In the genomic region with DNA sequence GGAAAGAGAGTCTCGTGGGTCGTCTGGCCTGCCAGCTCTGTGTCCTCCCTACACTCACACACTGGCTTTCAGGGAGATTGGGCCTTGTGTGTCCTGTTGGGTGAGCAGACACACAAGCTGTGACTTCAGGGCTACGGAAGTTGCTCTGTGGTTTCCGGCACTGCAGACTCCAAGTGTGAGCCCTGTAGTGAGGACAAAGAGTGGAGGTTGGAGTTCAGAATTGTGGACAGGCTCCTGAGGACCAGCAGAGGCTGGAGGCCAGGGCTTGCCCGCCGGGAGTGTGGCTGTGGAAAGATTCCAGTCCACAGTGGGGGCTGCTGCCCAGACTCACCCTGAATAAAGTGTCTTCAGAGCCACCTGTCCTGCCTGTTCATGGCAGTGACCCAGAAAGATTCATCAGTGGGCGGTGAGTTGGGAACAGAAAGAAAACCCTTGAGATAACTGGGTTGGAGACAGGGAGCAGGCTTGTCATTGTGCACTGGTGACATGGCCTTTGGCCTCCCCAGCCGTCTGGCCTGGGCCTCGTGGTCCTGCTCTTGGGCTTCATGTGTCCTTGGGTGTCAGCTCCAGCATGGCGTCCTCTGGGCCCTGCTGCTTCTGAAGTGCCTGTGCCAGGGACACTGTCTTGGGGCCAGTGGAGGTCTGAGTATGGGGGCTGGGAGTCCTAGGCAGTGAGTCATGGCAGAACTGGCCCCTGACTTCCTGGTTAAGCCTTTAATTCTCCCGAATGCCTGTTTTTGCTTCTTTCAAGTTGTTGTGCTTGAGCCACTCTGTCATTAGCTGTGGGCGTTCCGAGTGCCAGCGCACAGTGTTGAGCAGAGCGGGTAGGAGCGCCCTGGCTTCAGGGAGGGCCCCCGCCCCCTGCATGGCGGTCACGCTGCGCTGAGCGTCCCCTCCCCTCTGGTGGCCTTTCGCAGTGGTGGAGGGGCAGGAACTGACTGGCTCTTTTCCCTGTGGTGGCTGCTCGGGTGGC, we compare ENCODE assay signal across 8 cellular contexts. TPM values are rescaled to one million over a fixed set of nuclear protein-coding genes. Genes with fewer than 3 reads are reported as not detected.
A peak's percentile ranks its signal among the peaks of the same experiment; 100 is the strongest.
DNase-seq lines count a peak whose midpoint lies in the region; ATAC-seq and TF ChIP-seq lines count a peak whose summit lies in the region.

No MANE protein-coding gene starts in this region.

- WGBS in trophoblast cell (ENCODE audit: extremely low coverage, insufficient coverage, insufficient read length) = no CpG with 5 or more reads among the region's 23 CpGs

- peak overlapping the region; percentile 89 for H3K4me3 Mint-ChIP-seq in activated T-helper 1 cell treated with anti-CD3 and anti-CD28 coated beads, Interleukin-12 subunit alpha, Interleukin-12 subunit beta, Interleukin-2, Interleukin-4 antibody, amounts not matched to agents 30 ng/mL and 10 ng/mL and 1 ng/mL, durations not matched to agents 14 hours and 24 hours and 36 hours

- H3K14ac ChIP-seq in trophoblast cell (ENCODE audit: low read length) = peak overlapping the region; percentile 85

- H3K4me1 ChIP-seq in trophoblast cell (ENCODE audit: control insufficient read depth in 1 of 2, insufficient read depth in 2 of 2, low read length in 2 of 2) (peaks cover 49 to 54% of the 10 kb centered on the region in 2 experiments), Karpas-422 (ENCODE audit: low read length) (peaks cover 11% of the 10 kb centered on the region)

- H3K36me3 ChIP-seq in trophoblast cell (ENCODE audit: control insufficient read depth in 1 of 2, insufficient read depth in 2 of 2, low read length in 2 of 2) (no peaks in the 10 kb centered on the region), Karpas-422 (ENCODE audit: insufficient read depth, low read length) (no peaks in the 10 kb centered on the region)

- no peak overlapping the region for H3K4me3 ChIP-seq in fibroblast of pulmonary artery (replicated peaks; ENCODE audit: low read depth, low read length)
- no peak overlapping the region for H3K4me3 ChIP-seq in trophoblast cell (ENCODE audit: low read depth, low read length)
- no peak overlapping the region for H3K4me3 ChIP-seq in Karpas-422 (ENCODE audit: low read length)

- peak overlapping the region; percentile 95 for H3K27ac Mint-ChIP-seq in activated T-helper 1 cell treated with anti-CD3 and anti-CD28 coated beads, Interleukin-12 subunit alpha, Interleukin-12 subunit beta, Interleukin-2, Interleukin-4 antibody, amounts not matched to agents 30 ng/mL and 10 ng/mL and 1 ng/mL, durations not matched to agents 14 hours and 24 hours and 36 hours

- no peaks in the 10 kb centered on the region for H3K9me2 ChIP-seq in Karpas-422 (replicated peaks; ENCODE audit: insufficient read depth, low read length)

- H4K8ac ChIP-seq in trophoblast cell (ENCODE audit: low read depth, low read length) = peak overlapping the region; percentile 96

- H4K12ac ChIP-seq in trophoblast cell (ENCODE audit: low read depth, low read length) = peak overlapping the region; percentile 92

- H3K27me3 ChIP-seq in trophoblast cell (ENCODE audit: insufficient read depth, low read length) = no peaks in the 10 kb centered on the region
- no peaks in the 10 kb centered on the region for H3K27me3 ChIP-seq in Karpas-422 (ENCODE audit: low read length)

- peak overlapping the region; percentile 99 for H2BK120ac ChIP-seq in trophoblast cell (ENCODE audit: insufficient read depth, low read length, poor library complexity)

- H3K9ac ChIP-seq in trophoblast cell (ENCODE audit: low read length) (no peak overlapping the region), Karpas-422 (ENCODE audit: low read length) (no peak overlapping the region)

- H3K4ac ChIP-seq in trophoblast cell (ENCODE audit: low read depth, low read length) = peak overlapping the region; percentile 87

- no peak for TF ChIP-seq CTCF in fibroblast of pulmonary artery (IDR thresholded peaks at IDR 0.05; ENCODE audit: low read length, missing control alignments)

- DNase-seq in GM19238 (ENCODE audit: insufficient read length, low spot score) (peak; percentile 72), NOMO-1 treated with DMSO at 0.1 percent for 48 hours (lab: John Stamatoyannopoulos, UW; ENCODE audit: unreplicated experiment) (peak; percentile 81), fibroblast of pulmonary artery (ENCODE audit: low read depth) (peak; percentile 60), trophoblast cell (peak; percentile 75 to 82), Karpas-422 (no peak), NCI-H146 treated with DMSO at 0.1 percent for 48 hours (lab: John Stamatoyannopoulos, UW; ENCODE audit: unreplicated experiment) (no peak)
- peak; percentile 46 for DNase-seq in activated T-helper 1 cell treated with anti-CD3 and anti-CD28 coated beads, Interleukin-12 subunit alpha, Interleukin-12 subunit beta, Interleukin-2, Interleukin-4 antibody, amounts not matched to agents 30 ng/mL and 10 ng/mL and 1 ng/mL, durations not matched to agents 14 hours and 24 hours and 36 hours (ENCODE audit: low spot score)

- peak overlapping the region; percentile 100 for H4K91ac ChIP-seq in trophoblast cell (ENCODE audit: low read depth, low read length)

- H2AK5ac ChIP-seq in trophoblast cell (ENCODE audit: low read length) = peak overlapping the region; percentile 80

- ATAC-seq in HG02981 (IDR thresholded peaks at IDR 0.05; ENCODE audit: unreplicated experiment) = no peak

- H3K4me1 Mint-ChIP-seq in activated T-helper 1 cell treated with anti-CD3 and anti-CD28 coated beads, Interleukin-12 subunit alpha, Interleukin-12 subunit beta, Interleukin-2, Interleukin-4 antibody, amounts not matched to agents 30 ng/mL and 10 ng/mL and 1 ng/mL, durations not matched to agents 14 hours and 24 hours and 36 hours (ENCODE audit: low read depth) = peaks cover 62% of the 10 kb centered on the region

- no peaks in the 10 kb centered on the region for H3K27me3 Mint-ChIP-seq in activated T-helper 1 cell treated with anti-CD3 and anti-CD28 coated beads, Interleukin-12 subunit alpha, Interleukin-12 subunit beta, Interleukin-2, Interleukin-4 antibody, amounts not matched to agents 30 ng/mL and 10 ng/mL and 1 ng/mL, durations not matched to agents 14 hours and 24 hours and 36 hours (ENCODE audit: insufficient read depth)

- peak overlapping the region; percentile 98 for H3K18ac ChIP-seq in trophoblast cell (ENCODE audit: low read length)

- H3K79me1 ChIP-seq in trophoblast cell (ENCODE audit: low read length) = peaks cover 42% of the 10 kb centered on the region

- H2BK12ac ChIP-seq in trophoblast cell (ENCODE audit: low read length) = peak overlapping the region; percentile 98

- intact Hi-C loops in activated T-helper 1 cell treated with anti-CD3 and anti-CD28 coated beads, Interleukin-12 subunit alpha, Interleukin-12 subunit beta, Interleukin-2, Interleukin-4 antibody, amounts not matched to agents 30 ng/mL and 10 ng/mL and 1 ng/mL, durations not matched to agents 14 hours and 24 hours and 36 hours (cut with micrococcal nuclease) = loop anchor here (10.0 kb wide), 1 partner anchor 185 kb away; no protein-coding TSS in a partner anchor

- peak overlapping the region; percentile 98 for H2BK5ac ChIP-seq in trophoblast cell (ENCODE audit: low read depth, low read length, poor library complexity)

- H3K9me3 ChIP-seq in trophoblast cell (ENCODE audit: insufficient read depth, low read depth, low read length) (peaks cover 3% of the 10 kb centered on the region), Karpas-422 (ENCODE audit: low read length) (no peaks in the 10 kb centered on the region)

- H2AFZ ChIP-seq in trophoblast cell (ENCODE audit: insufficient read depth, low read length, poor library complexity) = peak overlapping the region; percentile 32
- H2AFZ ChIP-seq in Karpas-422 (ENCODE audit: low read length) = no peak overlapping the region

- H3K9me3 Mint-ChIP-seq in activated T-helper 1 cell treated with anti-CD3 and anti-CD28 coated beads, Interleukin-12 subunit alpha, Interleukin-12 subunit beta, Interleukin-2, Interleukin-4 antibody, amounts not matched to agents 30 ng/mL and 10 ng/mL and 1 ng/mL, durations not matched to agents 14 hours and 24 hours and 36 hours = no peaks in the 10 kb centered on the region

- H3K36me3 Mint-ChIP-seq in activated T-helper 1 cell treated with anti-CD3 and anti-CD28 coated beads, Interleukin-12 subunit alpha, Interleukin-12 subunit beta, Interleukin-2, Interleukin-4 antibody, amounts not matched to agents 30 ng/mL and 10 ng/mL and 1 ng/mL, durations not matched to agents 14 hours and 24 hours and 36 hours (ENCODE audit: low read depth) = peaks cover 13% of the 10 kb centered on the region

- H3K27ac ChIP-seq in trophoblast cell (ENCODE audit: low read depth, low read length) (peak overlapping the region; percentile 100), Karpas-422 (ENCODE audit: low read length) (no peak overlapping the region)

- H3K23ac ChIP-seq in trophoblast cell (ENCODE audit: low read length) = no peak overlapping the region

- H4K20me1 ChIP-seq in Karpas-422 (ENCODE audit: insufficient read depth, low read depth, low read length) = no peaks in the 10 kb centered on the region

- H3K4me2 ChIP-seq in trophoblast cell (ENCODE audit: low read length) = peak overlapping the region; percentile 0
- no peak overlapping the region for H3K4me2 ChIP-seq in Karpas-422 (ENCODE audit: low read depth, low read length, poor library complexity, severe bottlenecking)

- peaks cover 18% of the 10 kb centered on the region for H3K79me2 ChIP-seq in trophoblast cell (ENCODE audit: control insufficient read depth, insufficient read depth, low read length, poor library complexity)
- H3K79me2 ChIP-seq in Karpas-422 (ENCODE audit: low read length) = peaks cover 9% of the 10 kb centered on the region; the same call in 1 of the 2 replicates

RNA-seq across cellular contexts. Expression of gene ZNF750, which starts 19.9 kb away (rescaled TPM):
- not detected in 2 replicates for total RNA-seq in activated T-helper 1 cell treated with anti-CD3 and anti-CD28 coated beads, Interleukin-12 subunit alpha, Interleukin-12 subunit beta, Interleukin-2, Interleukin-4 antibody, amounts not matched to agents 30 ng/mL and 10 ng/mL and 1 ng/mL, durations not matched to agents 14 hours and 24 hours and 36 hours
- 28.8 and 29.8 TPM in 2 replicates for polyA plus RNA-seq in trophoblast cell (2013)
- not detected in 2 replicates for total RNA-seq in Karpas-422 (2014; rRNA removed; shearing (Covaris generic); ENCODE audit: low replicate concordance)

Comparison
In these comparisons a context has a peak if more than half of its experiments do, and no peak if none do; other contexts are left out.
1. DNase-seq: peak in GM19238 (single experiment), NOMO-1 treated with DMSO at 0.1 percent for 48 hours (single experiment), activated T-helper 1 cell treated with anti-CD3 and anti-CD28 coated beads, Interleukin-12 subunit alpha, Interleukin-12 subunit beta, Interleukin-2, Interleukin-4 antibody, amounts not matched to agents 30 ng/mL and 10 ng/mL and 1 ng/mL, durations not matched to agents 14 hours and 24 hours and 36 hours (single experiment), fibroblast of pulmonary artery (single experiment) and trophoblast cell (2 of 2); none in Karpas-422 (single experiment) and NCI-H146 treated with DMSO at 0.1 percent for 48 hours (single experiment).